ENCODE assay signal across 1 cellular context in genomic region chr9:136672431-136673087, GRCh38.
TF ChIP-seq lines count a peak whose summit lies in the region.

No MANE protein-coding gene starts in this region.

TF ChIP-seq in K562, 482 proteins besides CTCF, POLR2A, EP300 and RAD21 (continued from another document):
- TF ChIP-seq CHD7 (IDR thresholded peaks at IDR 0.05; ENCODE audit: low read depth, low read length) (peak; percentile 69), PTTG1 (tag; IDR thresholded peaks at IDR 0.05; ENCODE audit: low read depth) (no peak), TSC22D4 (tag; IDR thresholded peaks at IDR 0.05) (no peak), TARDBP (IDR thresholded peaks at IDR 0.05) (no peak), HNRNPUL1 (IDR thresholded peaks at IDR 0.05; ENCODE audit: low read length) (0 out of 2 replicates have a peak, but pooled peaks have one; percentile 79), TAF15 (IDR thresholded peaks at IDR 0.05; ENCODE audit: low read depth, low read length) (no peak), CREB5 (CRISPR knock-in tag; IDR thresholded peaks at IDR 0.05) (no peak), DNMT1 (IDR thresholded peaks at IDR 0.05) (no peak), GATAD2B (IDR thresholded peaks at IDR 0.05; ENCODE audit: borderline replicate concordance) (peak; percentile 13; the same call in 1 of the 2 replicates), ZNF551 (CRISPR knock-in tag; IDR thresholded peaks at IDR 0.05) (peak; percentile 16; the same call in 1 of the 2 replicates), SNRNP70 (optimal IDR thresholded peaks at IDR 0.05; ENCODE audit: low read depth, low read length) (no peak), SUPT5H (IDR thresholded peaks at IDR 0.05) (peak; percentile 8), RUNX1 (IDR thresholded peaks at IDR 0.05; ENCODE audit: low read depth) (peak; percentile 59; the same call in 1 of the 2 replicates), COPS2 (conservative IDR thresholded peaks at IDR 0.05) (no peak), CTBP1 (IDR thresholded peaks at IDR 0.05; ENCODE audit: borderline replicate concordance) (no peak), FOXM1 (IDR thresholded peaks at IDR 0.05; ENCODE audit: low read depth) (no peak), FOXM1 (CRISPR knock-in tag; IDR thresholded peaks at IDR 0.05; ENCODE audit: low read depth) (no peak), IRF1 (CRISPR knock-in tag; IDR thresholded peaks at IDR 0.05; ENCODE audit: borderline replicate concordance) (no peak), PYGO2 (tag; IDR thresholded peaks at IDR 0.05) (no peak), TCF3 (CRISPR knock-in tag; IDR thresholded peaks at IDR 0.05) (no peak), SIN3A (IDR thresholded peaks at IDR 0.05; ENCODE audit: borderline replicate concordance in 2 of 2, control insufficient read depth in 1 of 2, low read depth in 2 of 2, low read length in 2 of 2) (peak in 1 of 2 experiments; percentile 20; a peak in 1 of 4 replicates), ZNF165 (CRISPR knock-in tag; IDR thresholded peaks at IDR 0.05; ENCODE audit: borderline replicate concordance) (no peak), THRB (CRISPR knock-in tag; conservative IDR thresholded peaks at IDR 0.05) (no peak), ATF4 (CRISPR knock-in tag; IDR thresholded peaks at IDR 0.05) (no peak), ZBTB33 (CRISPR knock-in tag; IDR thresholded peaks at IDR 0.05) (no peak), RBM25 (IDR thresholded peaks at IDR 0.05; ENCODE audit: low read depth, low read length, severe bottlenecking) (no peak), SAP30 (IDR thresholded peaks at IDR 0.05; ENCODE audit: borderline replicate concordance, insufficient read depth, low read depth, low read length, poor library complexity, severe bottlenecking) (no peak), TBL1XR1 (IDR thresholded peaks at IDR 0.05; ENCODE audit: low read length in 2 of 2) (no peak), MTA1 (IDR thresholded peaks at IDR 0.05; ENCODE audit: borderline replicate concordance) (peak; percentile 25; the same call in 1 of the 2 replicates), CSDE1 (IDR thresholded peaks at IDR 0.05) (no peak), KLF13 (tag; IDR thresholded peaks at IDR 0.05; ENCODE audit: borderline replicate concordance, low read depth) (no peak), SP1 (CRISPR knock-in tag; IDR thresholded peaks at IDR 0.05) (0 out of 2 replicates have a peak, but pooled peaks have one; percentile 11), PRPF4 (IDR thresholded peaks at IDR 0.05; ENCODE audit: insufficient read depth, low read depth, low read length, poor library complexity, severe bottlenecking) (no peak), ZNF408 (CRISPR knock-in tag; IDR thresholded peaks at IDR 0.05; ENCODE audit: low read depth) (no peak), HDAC2 (IDR thresholded peaks at IDR 0.05) (no peak), ESRRA (IDR thresholded peaks at IDR 0.05; ENCODE audit: borderline replicate concordance, low read depth) (no peak), ZBTB49 (CRISPR knock-in tag; IDR thresholded peaks at IDR 0.05; ENCODE audit: borderline replicate concordance) (no peak), CBX1 (IDR thresholded peaks at IDR 0.05; ENCODE audit: low read depth) (0 out of 2 replicates have a peak, but pooled peaks have one; percentile 6)
